In the genomic region with DNA sequence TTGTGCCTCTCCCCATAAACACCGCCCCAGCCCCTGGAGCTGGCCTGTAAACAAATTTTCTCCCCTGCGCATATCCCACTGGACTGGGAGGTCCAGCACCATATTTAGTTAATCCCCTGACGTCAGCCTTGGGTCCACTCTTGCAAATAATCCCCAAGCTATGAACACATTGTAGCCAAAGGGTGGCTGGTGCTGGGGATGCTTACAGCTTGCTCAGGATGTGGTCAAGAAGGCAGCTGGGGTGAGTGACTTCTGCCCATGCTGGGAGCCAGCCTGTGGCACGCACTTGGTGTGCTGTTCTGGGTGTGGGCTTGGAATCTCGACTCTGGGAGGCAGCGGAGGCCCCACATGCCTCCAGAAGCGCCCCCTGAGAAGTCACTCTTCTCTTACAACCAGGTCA, we compare ENCODE assay signal across 12 cellular contexts. TPM values are rescaled to one million over a fixed set of nuclear protein-coding genes. Genes with fewer than 3 reads are reported as not detected.
DNase-seq lines count a peak whose midpoint lies in the region; ATAC-seq and TF ChIP-seq lines count a peak whose summit lies in the region.
"Had no signal": no experiment of that assay in that cellular context is flagged by ENCODE, and none has a peak within 500 bp of the region (broad histone marks: within the 10 kb centered on the region; RNA-seq: fewer than 3 reads in every experiment).

No MANE protein-coding gene starts in this region.

- no peak for TF ChIP-seq EP300 in gastroesophageal sphincter (IDR thresholded peaks at IDR 0.05)
- TF ChIP-seq EP300 in suprapubic skin (IDR thresholded peaks at IDR 0.05), result no peak

- CTCF ChIA-PET in activated CD4-positive, alpha-beta T cell treated with anti-CD3 and anti-CD28 coated beads, Interleukin-2, amount 10 ng/mL, durations not matched to agents 7 days and 5 days (lab: Charles Lee), result interaction anchor here (1.6 kb wide), 1 partner anchor 10 kb away, joined by 4 read pairs; no protein-coding TSS in a partner anchor

- DNase-seq in activated CD4-positive, alpha-beta T cell treated with anti-CD3 and anti-CD28 coated beads, Interleukin-2, amount 10 ng/mL, durations not matched to agents 7 days and 5 days, result no peak
- DNase-seq in activated CD4-positive, alpha-beta T cell treated with anti-CD3 and anti-CD28 coated beads, Interleukin-2, amount 10 ng/mL, durations not matched to agents 24 days and 14 days, result no peak
- DNase-seq in UCSD-AML1 (lab: John Stamatoyannopoulos, UW; ENCODE audit: unreplicated experiment) (peak; percentile 69), suprapubic skin (ENCODE audit: low spot score in 2 of 2) (peak in 1 of 2 donors; percentile 56), adrenal gland (no peak), NCI-H1105 treated with DMSO at 0.1 percent for 48 hours (lab: John Stamatoyannopoulos, UW) (no peak)
- DNase-seq: retina, T1000 had no signal

- no peaks in the 10 kb centered on the region for H3K36me3 ChIP-seq in gastroesophageal sphincter
- H3K36me3 ChIP-seq in suprapubic skin, result no peaks in the 10 kb centered on the region
- no peaks in the 10 kb centered on the region for H3K36me3 ChIP-seq in adrenal gland (replicated peaks in 1 of 2)

- no peak overlapping the region for H3K4me3 ChIP-seq in gastroesophageal sphincter
- H3K4me3 ChIP-seq in suprapubic skin, result no peak overlapping the region
- no peak overlapping the region for H3K4me3 ChIP-seq in adrenal gland
- H3K4me3 ChIP-seq: A549, K562 had no signal

- H3K27me3 ChIP-seq in gastroesophageal sphincter (no peaks in the 10 kb centered on the region), suprapubic skin (peaks cover 7% of the 10 kb centered on the region), adrenal gland (no peaks in the 10 kb centered on the region)

- no peaks in the 10 kb centered on the region for H3K36me3 Mint-ChIP-seq in activated CD4-positive, alpha-beta T cell treated with anti-CD3 and anti-CD28 coated beads, Interleukin-2, amount 10 ng/mL, durations not matched to agents 7 days and 5 days (ENCODE audit: low read depth)
- H3K36me3 Mint-ChIP-seq in activated CD4-positive, alpha-beta T cell treated with anti-CD3 and anti-CD28 coated beads, Interleukin-2, amount 10 ng/mL, durations not matched to agents 24 days and 14 days (ENCODE audit: low read depth), result no peaks in the 10 kb centered on the region

- TF ChIP-seq CTCF in gastroesophageal sphincter (IDR thresholded peaks at IDR 0.05) (no peak), suprapubic skin (IDR thresholded peaks at IDR 0.05) (no peak), adrenal gland (IDR thresholded peaks at IDR 0.05) (no peak)

- H3K4me1 Mint-ChIP-seq in activated CD4-positive, alpha-beta T cell treated with anti-CD3 and anti-CD28 coated beads, Interleukin-2, amount 10 ng/mL, durations not matched to agents 7 days and 5 days, result peaks cover 39% of the 10 kb centered on the region
- H3K4me1 Mint-ChIP-seq in activated CD4-positive, alpha-beta T cell treated with anti-CD3 and anti-CD28 coated beads, Interleukin-2, amount 10 ng/mL, durations not matched to agents 24 days and 14 days, result peaks cover 14% of the 10 kb centered on the region

- intact Hi-C loops in activated CD4-positive, alpha-beta T cell treated with anti-CD3 and anti-CD28 coated beads, Interleukin-2, amount 10 ng/mL, durations not matched to agents 24 days and 14 days (cut with micrococcal nuclease), result no loop called here
- intact Hi-C loops in adrenal gland (cut with DNase I), result no loop called here

- H3K27ac ChIP-seq in gastroesophageal sphincter (peak overlapping the region in 3 of 4 donors; percentile 19 to 74 (median 72)), suprapubic skin (peak overlapping the region; percentile 86), adrenal gland (peak overlapping the region in 2 of 5 donors; percentile 54 to 82)
- H3K27ac ChIP-seq: A549 had no signal

- H3K27ac Mint-ChIP-seq in activated CD4-positive, alpha-beta T cell treated with anti-CD3 and anti-CD28 coated beads, Interleukin-2, amount 10 ng/mL, durations not matched to agents 7 days and 5 days, result peak overlapping the region; percentile 73
- no peak overlapping the region for H3K27ac Mint-ChIP-seq in activated CD4-positive, alpha-beta T cell treated with anti-CD3 and anti-CD28 coated beads, Interleukin-2, amount 10 ng/mL, durations not matched to agents 24 days and 14 days

- no peak for ATAC-seq in gastroesophageal sphincter
- no peak for ATAC-seq in GM19023 (IDR thresholded peaks at IDR 0.05; ENCODE audit: unreplicated experiment)
- ATAC-seq: A549, K562 had no signal

- peaks cover 3% of the 10 kb centered on the region for H3K27me3 Mint-ChIP-seq in activated CD4-positive, alpha-beta T cell treated with anti-CD3 and anti-CD28 coated beads, Interleukin-2, amount 10 ng/mL, durations not matched to agents 7 days and 5 days
- peaks cover 9% of the 10 kb centered on the region for H3K27me3 Mint-ChIP-seq in activated CD4-positive, alpha-beta T cell treated with anti-CD3 and anti-CD28 coated beads, Interleukin-2, amount 10 ng/mL, durations not matched to agents 24 days and 14 days

- H3K9me3 Mint-ChIP-seq in activated CD4-positive, alpha-beta T cell treated with anti-CD3 and anti-CD28 coated beads, Interleukin-2, amount 10 ng/mL, durations not matched to agents 7 days and 5 days, result no peaks in the 10 kb centered on the region
- no peaks in the 10 kb centered on the region for H3K9me3 Mint-ChIP-seq in activated CD4-positive, alpha-beta T cell treated with anti-CD3 and anti-CD28 coated beads, Interleukin-2, amount 10 ng/mL, durations not matched to agents 24 days and 14 days

- H3K4me3 Mint-ChIP-seq in activated CD4-positive, alpha-beta T cell treated with anti-CD3 and anti-CD28 coated beads, Interleukin-2, amount 10 ng/mL, durations not matched to agents 7 days and 5 days, result no peak overlapping the region
- no peak overlapping the region for H3K4me3 Mint-ChIP-seq in activated CD4-positive, alpha-beta T cell treated with anti-CD3 and anti-CD28 coated beads, Interleukin-2, amount 10 ng/mL, durations not matched to agents 24 days and 14 days

- H3K4me1 ChIP-seq in gastroesophageal sphincter (peaks cover 0 to 93% (median 47%) of the 10 kb centered on the region in 3 donors), suprapubic skin (peaks cover 64% of the 10 kb centered on the region), adrenal gland (replicated peaks in 1 of 2) (peaks cover 4 to 48% of the 10 kb centered on the region in 2 donors)

- 80 to 81% methylated on average over 2 to 3 of the region's 7 CpGs for WGBS in gastroesophageal sphincter (ENCODE audit: low coverage in 1 of 2), 2 donors
- 73% methylated on average over 4 of the region's 7 CpGs for WGBS in suprapubic skin
- WGBS in adrenal gland, 4 donors, result 59 to 81% (median 74%) methylated on average over 3 to 7 of the region's 7 CpGs

- POLR2A ChIA-PET in activated CD4-positive, alpha-beta T cell treated with anti-CD3 and anti-CD28 coated beads, Interleukin-2, amount 10 ng/mL, durations not matched to agents 7 days and 5 days (lab: Charles Lee), result no interaction called here

- TF ChIP-seq POLR2A in gastroesophageal sphincter (IDR thresholded peaks at IDR 0.05) (no peak), suprapubic skin (IDR thresholded peaks at IDR 0.05) (no peak), adrenal gland (IDR thresholded peaks at IDR 0.05) (no peak)

- H3K9me3 ChIP-seq in gastroesophageal sphincter (no peaks in the 10 kb centered on the region), suprapubic skin (no peaks in the 10 kb centered on the region), adrenal gland (replicated peaks in 1 of 3) (no peaks in the 10 kb centered on the region)
- H3K9me3 ChIP-seq: A549 had no signal

RNA-seq across cellular contexts. Expression of a gene that starts 32.1 kb away (rescaled TPM):
- not detected for total RNA-seq in activated CD4-positive, alpha-beta T cell treated with anti-CD3 and anti-CD28 coated beads, Interleukin-2, amount 10 ng/mL, durations not matched to agents 7 days and 5 days
- total RNA-seq in activated CD4-positive, alpha-beta T cell treated with anti-CD3 and anti-CD28 coated beads, Interleukin-2, amount 10 ng/mL, durations not matched to agents 24 days and 14 days, result not detected in 2 replicates
- total RNA-seq in gastroesophageal sphincter (10 to 100 TPM in 3 of 4 donors, 1 to 10 TPM in 1; 9.7 to 25.4 (median 13.0) TPM), suprapubic skin (1 to 10 TPM; 2.1 to 5.2 (median 3.4) TPM), adrenal gland (10 to 100 TPM; 12.5 to 26.6 (median 19.7) TPM)
- polyA plus RNA-seq in adrenal gland, result 1 to 10 TPM; 4.6 to 8.8 (median 6.1) TPM
- polyA plus RNA-seq: A549 had no signal
